Comparison of ENCODE assay signal across 25 cellular contexts in genomic region chr12:40473979-40474378, GRCh38.
DNase-seq lines count a peak whose midpoint lies in the region; ATAC-seq and TF ChIP-seq lines count a peak whose summit lies in the region.
"Had no signal": no experiment of that assay in that cellular context is flagged by ENCODE, and none has a peak within 500 bp of the region (broad histone marks: within the 10 kb centered on the region; RNA-seq: fewer than 3 reads in every experiment).

No MANE protein-coding gene starts in this region.

- ATAC-seq in GM19463 (IDR thresholded peaks at IDR 0.05; ENCODE audit: unreplicated experiment) (peak; percentile 73), HG02759 (IDR thresholded peaks at IDR 0.05; ENCODE audit: unreplicated experiment) (peak; percentile 70)
- ATAC-seq: heart left ventricle; left lobe of liver; stimulated activated naive CD8-positive, alpha-beta T cell treated with anti-CD3 and anti-CD28 coated beads, Interleukin-15, amount 100 ng/mL, for 72 hours had no signal

- no peak overlapping the region for H2AFZ ChIP-seq in neural cell (ENCODE audit: low read depth, low read length)

- H3K9me2 ChIP-seq in neural cell (ENCODE audit: insufficient read depth, low read length), result no peaks in the 10 kb centered on the region

- H3K27me3 ChIP-seq in neural cell (ENCODE audit: insufficient read depth, low read depth, low read length), result no peaks in the 10 kb centered on the region
- H3K27me3 ChIP-seq: heart left ventricle, Peyer's patch, SJSA1, tibial nerve had no signal

- no peaks in the 10 kb centered on the region for H3K79me2 ChIP-seq in neural cell (replicated peaks; ENCODE audit: insufficient read depth, low read length)

- DNase-seq in NCI-H446 treated with DMSO at 0.1 percent for 48 hours (lab: John Stamatoyannopoulos, UW) (peak; percentile 21), SKM-1 treated with dmso at 0.1 percent for 144 hours (lab: John Stamatoyannopoulos, UW; ENCODE audit: unreplicated experiment) (no peak), NCI-H510A (lab: John Stamatoyannopoulos, UW) (no peak)
- no peak for DNase-seq in activated naive CD4-positive, alpha-beta T cell treated with Interleukin-2 at 50 U/mL for 16 hours
- DNase-seq: activated CD4-positive, alpha-beta memory T cell treated with anti-CD3 and anti-CD28 coated beads for 36 hours; activated effector memory CD4-positive, alpha-beta T cell treated with anti-CD3 and anti-CD28 coated beads, Interleukin-2, amount 50 U/mL, for 16 hours; AML-193; CD8-positive, alpha-beta memory T cell; cortex of kidney; DMS79; heart left ventricle; HFFc6; NCI-H2081 treated with DMSO at 0.1 percent for 48 hours; NK-92 treated with Interleukin-12 subunit alpha and Interleukin-12 subunit beta, amount 100 ng/mL, for 24 hours; Peyer's patch; stimulated activated CD4-positive, alpha-beta T cell treated with anti-CD3 and anti-CD28 coated beads, Interleukin-4, amount 100 ng/mL, for 1 hour; stimulated activated naive CD8-positive, alpha-beta T cell treated with anti-CD3 and anti-CD28 coated beads, Interleukin-15, amount 100 ng/mL, for 72 hours; T-helper 2 cell had no signal

- peak; percentile 23 for TF ChIP-seq EP300 in neural cell (conservative IDR thresholded peaks at IDR 0.05; ENCODE audit: poor library complexity, severe bottlenecking)

- H3K36me3 ChIP-seq in neural cell (ENCODE audit: insufficient read depth, low read length), result no peaks in the 10 kb centered on the region
- H3K36me3 ChIP-seq: heart left ventricle, Peyer's patch, SJSA1, tibial nerve had no signal

- TF ChIP-seq RAD21 in neural cell (conservative IDR thresholded peaks at IDR 0.05), result no peak

- no peaks in the 10 kb centered on the region for H3F3A ChIP-seq in neural cell (ENCODE audit: insufficient read depth, low read length, poor library complexity, severe bottlenecking)

- H3K27ac ChIP-seq in neural cell (ENCODE audit: low read length), result no peak overlapping the region
- H3K27ac ChIP-seq: heart left ventricle, KMS-11, Peyer's patch, SJSA1, tibial nerve had no signal

- no peaks in the 10 kb centered on the region for H3K9me3 ChIP-seq in neural cell (ENCODE audit: low read length)
- H3K9me3 ChIP-seq: heart left ventricle, Peyer's patch, SJSA1, tibial nerve had no signal

- no peak overlapping the region for H3K4me3 ChIP-seq in neural cell (ENCODE audit: low read length)
- H3K4me3 ChIP-seq: heart left ventricle, Peyer's patch, SJSA1, tibial nerve had no signal

- no peak overlapping the region for H3K4me2 ChIP-seq in neural cell (ENCODE audit: low read length)
- H3K4me2 ChIP-seq: KMS-11 had no signal

- TF ChIP-seq CTCF in neural cell (IDR thresholded peaks at IDR 0.05; ENCODE audit: poor library complexity, severe bottlenecking), result no peak

- H3K9ac ChIP-seq in neural cell (ENCODE audit: low read length), result no peak overlapping the region
- H3K9ac ChIP-seq: KMS-11 had no signal

- H4K20me1 ChIP-seq in neural cell (ENCODE audit: insufficient read depth), result no peaks in the 10 kb centered on the region

TF ChIP-seq in neural cell, 6 proteins besides CTCF, POLR2A, EP300 and RAD21:
- no peak for TF ChIP-seq POLR2AphosphoS5 (IDR thresholded peaks at IDR 0.05)
- TF ChIP-seq EZH2 (IDR thresholded peaks at IDR 0.05; ENCODE audit: borderline replicate concordance, insufficient read depth, low read length, poor library complexity, severe bottlenecking), result no peak
- no peak for TF ChIP-seq MXI1 (conservative IDR thresholded peaks at IDR 0.05; ENCODE audit: poor library complexity, severe bottlenecking)
- TF ChIP-seq TAF1 (IDR thresholded peaks at IDR 0.05; ENCODE audit: low read depth), result no peak
- no peak for TF ChIP-seq SMC3 (conservative IDR thresholded peaks at IDR 0.05; ENCODE audit: poor library complexity)
- TF ChIP-seq REST (IDR thresholded peaks at IDR 0.05; ENCODE audit: borderline replicate concordance), result no peak
TF ChIP-seq in neural cell: peak in this region for 0.
